17 cellular contexts compared by ENCODE assay signal in genomic region chr9:98281281-98281680, GRCh38.
"Had no signal": no experiment of that assay in that cellular context is flagged by ENCODE, and none has a peak within 500 bp of the region (broad histone marks: within the 10 kb centered on the region; RNA-seq: fewer than 3 reads in every experiment).

No MANE protein-coding gene starts in this region.

- H3K9ac ChIP-seq: KMS-11, SK-N-SH had no signal

- DNase-seq: IMR-90; Kasumi-1; MM.1S; NCI-H187; NCI-H2029; NCI-H2171; NCI-H226; NCI-H446 treated with DMSO at 0.1 percent for 48 hours; NK-92 treated with Interleukin-12 subunit alpha and Interleukin-12 subunit beta, amount 100 ng/mL, for 24 hours; PC-3; SHP77; SW 1271 had no signal

- ATAC-seq: HepG2, Panc1, PC-3 had no signal

- FAIRE-seq: HepG2 had no signal

- H3K4me2 ChIP-seq: KMS-11, SK-N-SH had no signal

- H3K27ac ChIP-seq: KMS-11, RWPE1 had no signal

- H3K9me3 ChIP-seq: SK-N-SH had no signal
